ENCODE assay signal across 12 cellular contexts in genomic region chr10:75334720-75335119, GRCh38.
"Had no signal": no experiment of that assay in that cellular context is flagged by ENCODE, and none has a peak within 500 bp of the region (broad histone marks: within the 10 kb centered on the region; RNA-seq: fewer than 3 reads in every experiment).

No MANE protein-coding gene starts in this region.

- ATAC-seq: lower lobe of right lung had no signal

- H3K27me3 ChIP-seq: colonic mucosa, suprapubic skin had no signal

- H3K4me3 ChIP-seq: colonic mucosa, heart right ventricle, lower lobe of right lung, suprapubic skin had no signal

- H3K9me3 ChIP-seq: colonic mucosa, lower lobe of right lung, suprapubic skin had no signal

- H3K27ac ChIP-seq: colonic mucosa, lower lobe of right lung, suprapubic skin, VCaP had no signal

- H3K36me3 ChIP-seq: colonic mucosa, heart right ventricle, lower lobe of right lung, suprapubic skin had no signal

- H3K4me1 ChIP-seq: colonic mucosa, lower lobe of right lung, suprapubic skin had no signal

- DNase-seq: activated CD4-positive, alpha-beta T cell treated with anti-CD3 and anti-CD28 coated beads, Interleukin-2, amount 50 U/mL, for 48 hours; amniotic stem cell; colonic mucosa; heart right ventricle; immature natural killer cell; kidney glomerular epithelial cell; lower lobe of right lung; retina; SW 1271; T-helper 2 cell had no signal
